8 cellular contexts compared by ENCODE assay signal in the genomic region with DNA sequence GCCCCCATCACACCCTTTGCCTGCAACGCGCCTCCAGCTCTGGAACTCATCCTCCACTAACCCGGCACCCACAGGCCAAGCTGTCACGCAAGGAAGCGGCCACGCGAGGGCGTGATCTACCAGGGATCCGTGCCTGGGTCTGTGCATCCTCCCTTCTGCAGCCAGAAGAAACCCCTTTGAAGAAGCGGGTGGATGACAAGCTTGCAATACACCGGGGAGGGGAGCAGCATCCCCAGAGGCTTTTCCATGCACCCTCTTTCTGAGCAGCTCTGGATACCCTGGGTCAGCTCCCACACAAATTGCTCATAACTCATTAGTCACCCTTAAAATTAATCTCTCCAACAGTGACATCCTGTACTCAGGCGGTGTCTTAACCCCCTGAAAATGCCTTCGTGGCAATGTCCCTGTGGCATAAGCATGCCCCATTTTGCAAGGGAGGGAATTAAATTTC. TPM values are rescaled to one million over a fixed set of nuclear protein-coding genes. Genes with fewer than 3 reads are reported as not detected.
DNase-seq lines count a peak whose midpoint lies in the region; ATAC-seq and TF ChIP-seq lines count a peak whose summit lies in the region.

No MANE protein-coding gene starts in this region.

- peak; percentile 98 to 99 for ATAC-seq in naive thymus-derived CD8-positive, alpha-beta T cell
- ATAC-seq in stimulated activated naive B cell treated with anti-CD40 and anti-IgM and Interleukin-4, amounts not matched to agents 10 μg/mL and 1 μg/mL and 100 μg/mL, for 72 hours (replicated peaks): peak; percentile 78 to 84
- no peak for ATAC-seq in GM19328 (IDR thresholded peaks at IDR 0.05; ENCODE audit: unreplicated experiment)

- peaks cover 0 to 6% (median 0%) of the 10 kb centered on the region in 5 donors for H3K27me3 Mint-ChIP-seq in naive thymus-derived CD8-positive, alpha-beta T cell
- peaks cover 23 to 54% of the 10 kb centered on the region in 2 donors for H3K27me3 Mint-ChIP-seq in stimulated activated naive B cell treated with anti-CD40 and anti-IgM and Interleukin-4, amounts not matched to agents 10 μg/mL and 1 μg/mL and 100 μg/mL, for 72 hours

- H3K9me3 Mint-ChIP-seq in naive thymus-derived CD8-positive, alpha-beta T cell: no peaks in the 10 kb centered on the region
- no peaks in the 10 kb centered on the region for H3K9me3 Mint-ChIP-seq in stimulated activated naive B cell treated with anti-CD40 and anti-IgM and Interleukin-4, amounts not matched to agents 10 μg/mL and 1 μg/mL and 100 μg/mL, for 72 hours

- POLR2A ChIA-PET in naive thymus-derived CD8-positive, alpha-beta T cell (lab: Charles Lee): interaction anchor here (0.7 to 0.8 kb wide), 2 partner anchors 120 to 375 kb away, joined by 3 read pairs; no protein-coding TSS in a partner anchor

- no peaks in the 10 kb centered on the region for H3K36me3 Mint-ChIP-seq in naive thymus-derived CD8-positive, alpha-beta T cell
- H3K36me3 Mint-ChIP-seq in stimulated activated naive B cell treated with anti-CD40 and anti-IgM and Interleukin-4, amounts not matched to agents 10 μg/mL and 1 μg/mL and 100 μg/mL, for 72 hours: no peaks in the 10 kb centered on the region

- peak in 12 of 14 donors; percentile 6 to 66 (median 44) for DNase-seq in C1 segment of cervical spinal cord (lab: John Stamatoyannopoulos, UW)
- DNase-seq in H4 (ENCODE audit: low spot score): peak; percentile 57
- DNase-seq in NOMO-1 treated with dmso at 0.1 percent for 144 hours (lab: John Stamatoyannopoulos, UW; ENCODE audit: unreplicated experiment): peak; percentile 51
- peak; percentile 12 for DNase-seq in activated CD8-positive, alpha-beta memory T cell treated with anti-CD3 and anti-CD28 coated beads, Interleukin-2, amount 50 U/mL, for 24 hours (ENCODE audit: extremely low read depth)
- no peak for DNase-seq in epithelial cell of proximal tubule (ENCODE audit: low read depth)
- peak; percentile 60 to 89 (median 78) for DNase-seq in naive thymus-derived CD8-positive, alpha-beta T cell
- peak; percentile 41 for DNase-seq in stimulated activated naive B cell treated with anti-CD40 and anti-IgM and Interleukin-4, amounts not matched to agents 10 μg/mL and 1 μg/mL and 100 μg/mL, for 72 hours

- peaks cover 0 to 17% (median 12%) of the 10 kb centered on the region in 4 donors for H3K4me1 Mint-ChIP-seq in naive thymus-derived CD8-positive, alpha-beta T cell
- H3K4me1 Mint-ChIP-seq in stimulated activated naive B cell treated with anti-CD40 and anti-IgM and Interleukin-4, amounts not matched to agents 10 μg/mL and 1 μg/mL and 100 μg/mL, for 72 hours: peaks cover 0 to 3% of the 10 kb centered on the region in 2 donors

- H3K4me3 ChIP-seq in epithelial cell of proximal tubule (ENCODE audit: low read depth, low read length): no peak overlapping the region

- TF ChIP-seq CTCF in epithelial cell of proximal tubule (conservative IDR thresholded peaks at IDR 0.05; ENCODE audit: low read depth, low read length): peak; percentile 75

- no peak overlapping the region for H3K4me3 Mint-ChIP-seq in naive thymus-derived CD8-positive, alpha-beta T cell
- no peak overlapping the region for H3K4me3 Mint-ChIP-seq in stimulated activated naive B cell treated with anti-CD40 and anti-IgM and Interleukin-4, amounts not matched to agents 10 μg/mL and 1 μg/mL and 100 μg/mL, for 72 hours

- H3K27ac Mint-ChIP-seq in naive thymus-derived CD8-positive, alpha-beta T cell: peak overlapping the region in 2 of 10 donors; percentile 27 to 41
- no peak overlapping the region for H3K27ac Mint-ChIP-seq in stimulated activated naive B cell treated with anti-CD40 and anti-IgM and Interleukin-4, amounts not matched to agents 10 μg/mL and 1 μg/mL and 100 μg/mL, for 72 hours

RNA-seq across cellular contexts. Expression of gene PDCL3, which starts 47.6 kb away (rescaled TPM):
- 23.2 and 25.2 TPM in 2 replicates for total RNA-seq in H4 (2014; rRNA removed; shearing (Covaris generic))
- total RNA-seq in epithelial cell of proximal tubule: 20.8 and 24.5 TPM in 2 replicates
- 10 to 100 TPM; 21.1 to 21.8 TPM for total RNA-seq in naive thymus-derived CD8-positive, alpha-beta T cell
- 10 to 100 TPM; 54.8 to 67.4 (median 58.4) TPM for polyA plus RNA-seq in naive thymus-derived CD8-positive, alpha-beta T cell
